Comparison of ENCODE assay signal across 8 cellular contexts in the genomic region with DNA sequence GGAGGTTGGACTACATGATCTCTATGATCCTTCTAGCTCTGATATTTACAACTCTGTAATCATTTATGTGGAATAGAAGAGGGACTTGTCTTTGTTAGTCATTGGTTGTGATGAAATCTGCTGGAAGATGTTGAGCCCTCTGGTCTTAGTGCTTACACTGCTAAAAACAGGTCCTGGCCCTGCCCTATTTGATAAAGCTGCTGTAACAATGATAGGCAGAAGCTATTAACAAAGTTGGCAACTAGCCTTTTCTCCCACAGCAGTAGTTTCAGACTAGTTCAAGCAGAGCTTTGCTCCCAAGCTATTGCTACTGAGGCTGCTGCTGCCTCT.
DNase-seq lines count a peak whose midpoint lies in the region; ATAC-seq and TF ChIP-seq lines count a peak whose summit lies in the region.

No MANE protein-coding gene starts in this region.

- no peak for TF ChIP-seq CTCF in BE2C (IDR thresholded peaks at IDR 0.05; ENCODE audit: low read depth, low read length)
- TF ChIP-seq CTCF in cardiac fibroblast (IDR thresholded peaks at IDR 0.05; ENCODE audit: low read depth, low read length) = no peak
- no peak for TF ChIP-seq CTCF in lower lobe of right lung (IDR thresholded peaks at IDR 0.05)
- no peak for TF ChIP-seq CTCF in uterus (IDR thresholded peaks at IDR 0.05)

- H3K9ac ChIP-seq in HUES6 (ENCODE audit: low read length) = peak overlapping the region; percentile 41

- intact Hi-C loops in lower lobe of right lung (cut with DNase I) = no loop called here
- intact Hi-C loops in uterus (cut with DNase I; ENCODE audit: low total_unique reads) = no loop called here
- intact Hi-C loops in head of caudate nucleus (cut with DNase I) = no loop called here

- TF ChIP-seq POLR2A in uterus (IDR thresholded peaks at IDR 0.05) = no peak

- H3K4me1 ChIP-seq in BE2C = peaks cover 26% of the 10 kb centered on the region
- peaks cover 40% of the 10 kb centered on the region for H3K4me1 ChIP-seq in HUES6 (ENCODE audit: control insufficient read depth, insufficient read depth, low read length)
- H3K4me1 ChIP-seq in lower lobe of right lung = peaks cover 63% of the 10 kb centered on the region
- H3K4me1 ChIP-seq in uterus = peaks cover 0 to 14% of the 10 kb centered on the region in 2 donors

- H3K4me3 ChIP-seq in BE2C (ENCODE audit: low read depth, low read length) (no peak overlapping the region), HUES6 (ENCODE audit: low read depth, low read length) (0 out of 2 replicates have a peak overlapping the region, but pooled peaks have one; percentile 1), cardiac fibroblast (replicated peaks in 1 of 2; ENCODE audit: low read depth in 2 of 2, low read length in 2 of 2) (no peak overlapping the region), lower lobe of right lung (no peak overlapping the region), uterus (no peak overlapping the region)

- H3K27me3 ChIP-seq in BE2C = no peaks in the 10 kb centered on the region
- no peaks in the 10 kb centered on the region for H3K27me3 ChIP-seq in HUES6 (ENCODE audit: control insufficient read depth, insufficient read depth, low read length)
- H3K27me3 ChIP-seq in lower lobe of right lung (ENCODE audit: low read depth) = no peaks in the 10 kb centered on the region
- H3K27me3 ChIP-seq in uterus = no peaks in the 10 kb centered on the region

- no peaks in the 10 kb centered on the region for H3K9me3 ChIP-seq in BE2C
- peaks cover 3% of the 10 kb centered on the region; the same call in 1 of the 2 replicates for H3K9me3 ChIP-seq in HUES6 (ENCODE audit: control insufficient read depth, insufficient read depth, low read depth, low read length)
- no peaks in the 10 kb centered on the region for H3K9me3 ChIP-seq in lower lobe of right lung
- H3K9me3 ChIP-seq in uterus = no peaks in the 10 kb centered on the region

- ATAC-seq in lower lobe of right lung = peak; percentile 86 to 88

- peak; percentile 54 for DNase-seq in BE2C
- DNase-seq in cardiac fibroblast (ENCODE audit: low read depth in 2 of 2) = peak; percentile 72 to 92
- no peak for DNase-seq in lower lobe of right lung
- peak; percentile 48 to 68 for DNase-seq in uterus
- DNase-seq in head of caudate nucleus = no peak
- DNase-seq in T-helper 1 cell = no peak
- no peak for DNase-seq in activated gamma-delta T cell (lab: John Stamatoyannopoulos, UW)

- H3K36me3 ChIP-seq in BE2C (peaks cover 4% of the 10 kb centered on the region), HUES6 (ENCODE audit: control insufficient read depth, insufficient read depth, low read length) (0 out of 2 replicates have a peak, but pooled peaks cover 3% of the 10 kb centered on the region), lower lobe of right lung (no peaks in the 10 kb centered on the region), uterus (no peaks in the 10 kb centered on the region)

- H3K27ac ChIP-seq in HUES6 (ENCODE audit: low read depth, low read length) = peak overlapping the region; percentile 83
- peak overlapping the region; percentile 63 for H3K27ac ChIP-seq in lower lobe of right lung
- peak overlapping the region; percentile 42 to 46 for H3K27ac ChIP-seq in uterus

Comparison
In these comparisons a context has a peak if more than half of its experiments do, and no peak if none do; other contexts are left out.
1. DNase-seq: peak in BE2C (single experiment), cardiac fibroblast (2 of 2) and uterus (2 of 2); none in lower lobe of right lung (single experiment), head of caudate nucleus (0 of 42), T-helper 1 cell (0 of 5) and activated gamma-delta T cell (single experiment).
2. Peak in every context shown above with its lines, with median percentiles within 50 percentile points of each other: H3K27ac ChIP-seq.